ENCODE assay signal across 8 cellular contexts in the genomic region with DNA sequence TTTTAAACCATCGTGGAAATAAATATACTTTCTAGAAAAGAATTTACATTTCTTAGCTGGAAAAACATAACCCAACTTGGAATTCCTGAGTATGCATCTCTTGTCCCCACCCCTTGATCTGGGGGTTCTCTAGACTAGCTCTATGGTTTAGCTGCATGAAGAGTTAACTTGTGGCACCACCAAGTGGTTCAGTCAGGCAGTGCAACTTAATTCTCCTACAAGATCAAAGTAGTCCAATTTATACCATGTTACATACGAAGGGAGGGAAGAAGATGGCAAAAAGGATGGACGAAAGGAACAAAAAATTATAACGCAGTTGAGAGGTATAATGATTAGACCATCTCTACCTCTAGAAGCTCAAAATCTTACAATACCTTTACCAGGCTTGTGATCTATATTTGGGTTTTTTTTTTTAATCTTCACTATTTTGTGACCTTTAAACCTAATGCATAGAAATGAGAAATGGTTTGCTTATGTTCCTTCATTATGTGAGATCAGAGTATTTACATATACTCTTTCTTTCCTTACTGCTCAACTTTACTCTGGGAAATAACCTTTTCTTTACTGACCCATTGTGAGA. TPM values are rescaled to one million over a fixed set of nuclear protein-coding genes. Genes with fewer than 3 reads are reported as not detected.
DNase-seq lines count a peak whose midpoint lies in the region; ATAC-seq and TF ChIP-seq lines count a peak whose summit lies in the region.

No MANE protein-coding gene starts in this region.

- DNase-seq in SIG-M5 treated with dmso at 0.1 percent for 504 hours (lab: John Stamatoyannopoulos, UW; ENCODE audit: unreplicated experiment) (peak; percentile 18), SIG-M5 (lab: John Stamatoyannopoulos, UW) (no peak), NCI-H1694 treated with DMSO at 0.1 percent for 48 hours (lab: John Stamatoyannopoulos, UW) (peak; percentile 49), cardiac fibroblast (ENCODE audit: low read depth in 2 of 2) (peak; percentile 87 to 88), left lobe of liver (ENCODE audit: low spot score) (no peak)
- DNase-seq in stimulated activated CD4-positive, alpha-beta T cell treated with anti-CD3 and anti-CD28 coated beads, TNF-alpha, amount 100 ng/mL, for 1 hour (ENCODE audit: low read depth in 3 of 3, low spot score in 1 of 3), result peak in 2 of 3 donors; percentile 7 to 40

- TF ChIP-seq CTCF in WI38 (IDR thresholded peaks at IDR 0.05; ENCODE audit: low read depth, low read length) (peak; percentile 71), cardiac fibroblast (IDR thresholded peaks at IDR 0.05; ENCODE audit: low read depth, low read length) (peak; percentile 83)

- peak; percentile 79 for ATAC-seq in HG02642 (IDR thresholded peaks at IDR 0.05; ENCODE audit: poor library complexity, unreplicated experiment)
- ATAC-seq in left lobe of liver, result peak; percentile 82

- no peak overlapping the region for H3K4me3 ChIP-seq in WI38 (ENCODE audit: low read depth, low read length)
- no peak overlapping the region for H3K4me3 ChIP-seq in cardiac fibroblast (replicated peaks in 1 of 2; ENCODE audit: low read depth in 2 of 2, low read length in 2 of 2)

RNA-seq across cellular contexts. Expression of a gene that starts 28.5 kb away (rescaled TPM):
- total RNA-seq in left lobe of liver, result 14.6 TPM

Comparison
In these comparisons a context has a peak if more than half of its experiments do, and no peak if none do; other contexts are left out.
1. DNase-seq: peak in SIG-M5 treated with dmso at 0.1 percent for 504 hours (single experiment), NCI-H1694 treated with DMSO at 0.1 percent for 48 hours (single experiment), cardiac fibroblast (2 of 2) and stimulated activated CD4-positive, alpha-beta T cell treated with anti-CD3 and anti-CD28 coated beads, TNF-alpha, amount 100 ng/mL, for 1 hour (2 of 3); none in SIG-M5 (single experiment) and left lobe of liver (single experiment).